In genomic region chr17:73642659-73643011, GRCh38 we compare ENCODE assay signal across 10 cellular contexts. TPM values are rescaled to one million over a fixed set of nuclear protein-coding genes. Genes with fewer than 3 reads are reported as not detected.
A peak's percentile ranks its signal among the peaks of the same experiment; 100 is the strongest.
DNase-seq lines count a peak whose midpoint lies in the region; ATAC-seq, FAIRE-seq and TF ChIP-seq lines count a peak whose summit lies in the region.
"Had no signal": no experiment of that assay in that cellular context is flagged by ENCODE, and none has a peak within 500 bp of the region (broad histone marks: within the 10 kb centered on the region; RNA-seq: fewer than 3 reads in every experiment).

No MANE protein-coding gene starts in this region.

- POLR2A ChIA-PET in A673 (lab: Charles Lee; ENCODE audit: low non-redundant PET): no interaction called here
- POLR2A ChIA-PET in HEK293T (lab: Yijun Ruan, JAX): no interaction called here

- BruUV-seq in A673 (replicated peaks; lab: Mats Ljungman, UMichigan): no TSS peak

- CTCF ChIA-PET in A673 (lab: Charles Lee) (no interaction called here), HEK293T (lab: Yijun Ruan, JAX) (no interaction called here)

- no peaks in the 10 kb centered on the region for H3K36me3 Mint-ChIP-seq in chondrocyte (ENCODE audit: low read depth)
- H3K36me3 Mint-ChIP-seq in natural killer cell treated with Interleukin-12 subunit alpha and Interleukin-12 subunit beta and Interleukin-15 and Interleukin-18, amount 100 ng/mL, for 72 hours: no peaks in the 10 kb centered on the region

- no peak for DNase-seq in A673 (ENCODE audit: low spot score)
- no peak for DNase-seq in HEK293T (ENCODE audit: extremely low spot score)
- no peak for DNase-seq in chondrocyte (ENCODE audit: low spot score)
- peak; percentile 39 for DNase-seq in natural killer cell treated with Interleukin-12 subunit alpha and Interleukin-12 subunit beta and Interleukin-15 and Interleukin-18, amount 100 ng/mL, for 72 hours (ENCODE audit: low spot score)
- DNase-seq in SKM-1 (lab: John Stamatoyannopoulos, UW; ENCODE audit: unreplicated experiment): no peak
- no peak for DNase-seq in SW480 (ENCODE audit: low spot score)
- DNase-seq in GM12891 (ENCODE audit: insufficient read length, low spot score): no peak
- DNase-seq: activated gamma-delta T cell had no signal

- intact Hi-C loops in A673 (cut with micrococcal nuclease; ENCODE audit: unreplicated experiment): loop anchor here (5.0 kb wide), 1 partner anchor 215 kb away; no protein-coding TSS in a partner anchor

- peaks cover 32% of the 10 kb centered on the region for H3K4me1 ChIP-seq in A673 (ENCODE audit: insufficient read depth, low read length, poor library complexity, severe bottlenecking)

- H3K4me3 ChIP-seq in A673 (ENCODE audit: low read depth, low read length, poor library complexity, severe bottlenecking): peak overlapping the region; percentile 46

- TF ChIP-seq CTCF in A673 (conservative IDR thresholded peaks at IDR 0.05; ENCODE audit: low read depth, low read length): no peak
- TF ChIP-seq CTCF in chondrocyte (IDR thresholded peaks at IDR 0.05): no peak

- no peak overlapping the region for H3K27ac ChIP-seq in A673 (ENCODE audit: low read depth, low read length, poor library complexity, severe bottlenecking)

- H3K4me3 Mint-ChIP-seq in chondrocyte (ENCODE audit: unreplicated experiment): peak overlapping the region; percentile 87
- H3K4me3 Mint-ChIP-seq in natural killer cell treated with Interleukin-12 subunit alpha and Interleukin-12 subunit beta and Interleukin-15 and Interleukin-18, amount 100 ng/mL, for 72 hours: peak overlapping the region; percentile 54

- no peak for TF ChIP-seq POLR2A in GM12891 (IDR thresholded peaks at IDR 0.05; ENCODE audit: low read depth, low read length)

- H3K4me1 Mint-ChIP-seq in chondrocyte (ENCODE audit: low read depth): peaks cover 57% of the 10 kb centered on the region
- peaks cover 0 to 6% of the 10 kb centered on the region in 2 donors for H3K4me1 Mint-ChIP-seq in natural killer cell treated with Interleukin-12 subunit alpha and Interleukin-12 subunit beta and Interleukin-15 and Interleukin-18, amount 100 ng/mL, for 72 hours (ENCODE audit: low read depth in 2 of 2)

- peaks cover 8% of the 10 kb centered on the region for H3K27me3 Mint-ChIP-seq in chondrocyte (ENCODE audit: low read depth)
- peaks cover 43 to 45% of the 10 kb centered on the region in 2 donors for H3K27me3 Mint-ChIP-seq in natural killer cell treated with Interleukin-12 subunit alpha and Interleukin-12 subunit beta and Interleukin-15 and Interleukin-18, amount 100 ng/mL, for 72 hours

- H3K36me3 ChIP-seq in A673 (ENCODE audit: insufficient read depth, low read length, poor library complexity, severe bottlenecking): no peaks in the 10 kb centered on the region

- no peak for FAIRE-seq in GM12891 (lab: Jason Lieb, UNC)

- no peaks in the 10 kb centered on the region for H3K9me3 ChIP-seq in A673 (ENCODE audit: low read depth, low read length, poor library complexity, severe bottlenecking)

- ATAC-seq in natural killer cell treated with Interleukin-12 subunit alpha and Interleukin-12 subunit beta and Interleukin-15 and Interleukin-18, amount 100 ng/mL, for 72 hours: no peak
- no peak for ATAC-seq in HG02973 (IDR thresholded peaks at IDR 0.05; ENCODE audit: unreplicated experiment)

- no peaks in the 10 kb centered on the region for H3K9me3 Mint-ChIP-seq in chondrocyte (ENCODE audit: low read depth)
- H3K9me3 Mint-ChIP-seq in natural killer cell treated with Interleukin-12 subunit alpha and Interleukin-12 subunit beta and Interleukin-15 and Interleukin-18, amount 100 ng/mL, for 72 hours: no peaks in the 10 kb centered on the region

- H3K27me3 ChIP-seq in A673 (replicated peaks; ENCODE audit: insufficient read depth, low read depth, low read length, poor library complexity): peaks cover 60% of the 10 kb centered on the region

- H3K27ac Mint-ChIP-seq in chondrocyte (ENCODE audit: unreplicated experiment): peak overlapping the region; percentile 70
- no peak overlapping the region for H3K27ac Mint-ChIP-seq in natural killer cell treated with Interleukin-12 subunit alpha and Interleukin-12 subunit beta and Interleukin-15 and Interleukin-18, amount 100 ng/mL, for 72 hours

TF ChIP-seq in HEK293T, 16 proteins besides CTCF, POLR2A, EP300 and RAD21:
- TF ChIP-seq SP1 (IDR thresholded peaks at IDR 0.05) (no peak), L3MBTL2 (conservative IDR thresholded peaks at IDR 0.05) (no peak), SUZ12 (IDR thresholded peaks at IDR 0.05) (no peak), PKNOX1 (IDR thresholded peaks at IDR 0.05) (no peak), ELF4 (IDR thresholded peaks at IDR 0.05) (no peak), FOXM1 (IDR thresholded peaks at IDR 0.05; ENCODE audit: borderline replicate concordance) (0 out of 2 replicates have a peak, but pooled peaks have one; percentile 33), NFRKB (IDR thresholded peaks at IDR 0.05) (no peak), ARNT (IDR thresholded peaks at IDR 0.05) (no peak), FOXK2 (IDR thresholded peaks at IDR 0.05) (no peak), BHLHE40 (IDR thresholded peaks at IDR 0.05; ENCODE audit: borderline replicate concordance) (no peak), FOXA1 (IDR thresholded peaks at IDR 0.05) (no peak), ZNF384 (IDR thresholded peaks at IDR 0.05) (no peak), CTBP1 (IDR thresholded peaks at IDR 0.05; ENCODE audit: borderline replicate concordance) (no peak), HDGF (IDR thresholded peaks at IDR 0.05; ENCODE audit: borderline replicate concordance) (no peak), TARDBP (IDR thresholded peaks at IDR 0.05) (no peak), LEF1 (IDR thresholded peaks at IDR 0.05; ENCODE audit: borderline replicate concordance) (peak; percentile 43; the same call in 1 of the 2 replicates)

TF ChIP-seq in GM12891, 5 proteins besides CTCF, POLR2A, EP300 and RAD21:
- TF ChIP-seq POLR2AphosphoS5 (IDR thresholded peaks at IDR 0.05; ENCODE audit: low read depth, low read length) (no peak), PAX5 (IDR thresholded peaks at IDR 0.05; ENCODE audit: insufficient read depth, low read length, severe bottlenecking) (no peak), POU2F2 (IDR thresholded peaks at IDR 0.05; ENCODE audit: low read depth, low read length) (no peak)

RNA-seq across cellular contexts. Expression of gene SDK2, which starts 1.6 kb away (rescaled TPM):
- total RNA-seq in A673 (2021): 0.63 and 0.67 TPM in 2 replicates
- total RNA-seq in chondrocyte: 15.8 to 38.5 TPM (median 16.2 TPM) in 3 replicates
- under 1 TPM; 0.08 to 0.14 TPM for total RNA-seq in natural killer cell treated with Interleukin-12 subunit alpha and Interleukin-12 subunit beta and Interleukin-15 and Interleukin-18, amount 100 ng/mL, for 72 hours
- not detected for polyA plus RNA-seq in GM12891 (2012; ENCODE audit: low read depth, missing spikeins)
- total RNA-seq: HT-29 had no signal

Comparison
In these comparisons a context has a peak if more than half of its experiments do, and no peak if none do; other contexts are left out.
1. RNA of gene SDK2, which starts 1.6 kb away (total RNA-seq): 15.8 to 38.5 TPM in chondrocyte; 0.63 to 0.67 TPM in A673 and 0.08 to 0.14 TPM in natural killer cell treated with Interleukin-12 subunit alpha and Interleukin-12 subunit beta and Interleukin-15 and Interleukin-18, amount 100 ng/mL, for 72 hours; every median in the first group is over 10 times any median in the second.